Comparison of ENCODE assay signal across 8 cellular contexts in genomic region chr4:152352645-152353116, GRCh38.
A peak's percentile ranks its signal among the peaks of the same experiment; 100 is the strongest.
DNase-seq lines count a peak whose midpoint lies in the region; ATAC-seq, FAIRE-seq and TF ChIP-seq lines count a peak whose summit lies in the region.

No MANE protein-coding gene starts in this region.

- peak; percentile 58 for ATAC-seq in HG02623 (IDR thresholded peaks at IDR 0.05; ENCODE audit: unreplicated experiment)
- no peak for ATAC-seq in activated T-helper 17 cell treated with anti-CD3 and anti-CD28 coated beads, Interleukin-2, amount 50 U/mL, for 72 hours (replicated peaks)

- H3K27ac Mint-ChIP-seq in activated T-helper 17 cell treated with anti-CD3 and anti-CD28 coated beads, Interleukin-2, amount 50 U/mL, for 72 hours: no peak overlapping the region

- H3K9me3 Mint-ChIP-seq in activated T-helper 17 cell treated with anti-CD3 and anti-CD28 coated beads, Interleukin-2, amount 50 U/mL, for 72 hours: no peaks in the 10 kb centered on the region

- peak overlapping the region; percentile 63 for H3K27ac ChIP-seq in VCaP

- TF ChIP-seq CTCF in VCaP (conservative IDR thresholded peaks at IDR 0.05) (no peak), foreskin fibroblast (IDR thresholded peaks at IDR 0.05; ENCODE audit: low read depth, low read length) (no peak)

- no peak for TF ChIP-seq POLR2A in GM12892 (IDR thresholded peaks at IDR 0.05; ENCODE audit: low read depth, low read length)

- peak overlapping the region; percentile 62 to 69 for H3K4me3 ChIP-seq in foreskin fibroblast (ENCODE audit: low read depth in 1 of 2, low read length in 2 of 2)

- no peaks in the 10 kb centered on the region for H3K4me1 Mint-ChIP-seq in activated T-helper 17 cell treated with anti-CD3 and anti-CD28 coated beads, Interleukin-2, amount 50 U/mL, for 72 hours

- no peaks in the 10 kb centered on the region for H3K36me3 Mint-ChIP-seq in activated T-helper 17 cell treated with anti-CD3 and anti-CD28 coated beads, Interleukin-2, amount 50 U/mL, for 72 hours (ENCODE audit: low read depth)

- no peak overlapping the region for H3K4me3 Mint-ChIP-seq in activated T-helper 17 cell treated with anti-CD3 and anti-CD28 coated beads, Interleukin-2, amount 50 U/mL, for 72 hours

- no peak for DNase-seq in GM12892 (ENCODE audit: insufficient read length)
- DNase-seq in NCI-H146 treated with DMSO at 0.1 percent for 48 hours (lab: John Stamatoyannopoulos, UW; ENCODE audit: unreplicated experiment): peak; percentile 91
- DNase-seq in foreskin fibroblast: peak; percentile 89 to 93
- peak; percentile 95 for DNase-seq in non-pigmented ciliary epithelial cell (ENCODE audit: low read depth)
- DNase-seq in stimulated activated naive CD4-positive, alpha-beta T cell treated with Interleukin-2 at 50 U/mL for 16 hours (lab: John Stamatoyannopoulos, UW): no peak

- peak; percentile 86 for FAIRE-seq in GM12892 (lab: Jason Lieb, UNC)

- H3K27me3 Mint-ChIP-seq in activated T-helper 17 cell treated with anti-CD3 and anti-CD28 coated beads, Interleukin-2, amount 50 U/mL, for 72 hours: no peaks in the 10 kb centered on the region

Comparison
In these comparisons a context has a peak if more than half of its experiments do, and no peak if none do; other contexts are left out.
1. DNase-seq: peak in NCI-H146 treated with DMSO at 0.1 percent for 48 hours (single experiment), foreskin fibroblast (2 of 2) and non-pigmented ciliary epithelial cell (single experiment); none in GM12892 (single experiment) and stimulated activated naive CD4-positive, alpha-beta T cell treated with Interleukin-2 at 50 U/mL for 16 hours (single experiment).